In genomic region chr5:151080620-151081425, GRCh38 we compare ENCODE assay signal across 8 cellular contexts. TPM values are rescaled to one million over a fixed set of nuclear protein-coding genes. Genes with fewer than 3 reads are reported as not detected.
DNase-seq lines count a peak whose midpoint lies in the region; ATAC-seq and TF ChIP-seq lines count a peak whose summit lies in the region.

TNIP1 (minus strand) TSS chr5:151081034; CDS start chr5:151065095, 15,939 bp downstream.

- H3K4me1 Mint-ChIP-seq in activated T-helper 2 cell treated with anti-CD3 and anti-CD28 coated beads, Interferon-gamma antibody, Interleukin-2, Interleukin-4, amounts not matched to agents 10 μg/mL and 5 μg/mL and 100 μg/mL, durations not matched to agents 14 hours and 24 hours and 36 hours (ENCODE audit: low read depth), result peaks cover 76% of the 10 kb centered on the region
- H3K4me1 Mint-ChIP-seq in natural killer cell treated with Interleukin-12 subunit alpha and Interleukin-12 subunit beta and Interleukin-15 and Interleukin-18, amount 100 ng/mL, for 72 hours (ENCODE audit: low read depth in 2 of 2), result peaks cover 68 to 72% of the 10 kb centered on the region in 2 donors

- DNase-seq in Daoy (ENCODE audit: low read depth), result peak; percentile 95
- peak; percentile 34 for DNase-seq in KG1 (lab: John Stamatoyannopoulos, UW)
- peak; percentile 93 for DNase-seq in activated T-helper 2 cell treated with anti-CD3 and anti-CD28 coated beads, Interferon-gamma antibody, Interleukin-2, Interleukin-4, amounts not matched to agents 10 μg/mL and 5 μg/mL and 100 μg/mL, durations not matched to agents 14 hours and 24 hours and 36 hours (ENCODE audit: low spot score)
- DNase-seq in fibroblast of peridontal ligament (ENCODE audit: extremely low read depth), result peak; percentile 79
- peak; percentile 99 for DNase-seq in natural killer cell treated with Interleukin-12 subunit alpha and Interleukin-12 subunit beta and Interleukin-15 and Interleukin-18, amount 100 ng/mL, for 72 hours (ENCODE audit: low spot score)
- peak; percentile 98 for DNase-seq in stimulated activated naive CD8-positive, alpha-beta T cell treated with anti-CD3 and anti-CD28 coated beads, Interleukin-15, Interleukin-2, amounts not matched to agents 100 U/mL and 50 U/mL, for 24 hours

- peak; percentile 78 for ATAC-seq in GM21737 (IDR thresholded peaks at IDR 0.05; ENCODE audit: unreplicated experiment)
- ATAC-seq in natural killer cell treated with Interleukin-12 subunit alpha and Interleukin-12 subunit beta and Interleukin-15 and Interleukin-18, amount 100 ng/mL, for 72 hours, result peak; percentile 93 to 96
- ATAC-seq in stimulated activated naive CD8-positive, alpha-beta T cell treated with anti-CD3 and anti-CD28 coated beads, Interleukin-15, Interleukin-2, amounts not matched to agents 100 U/mL and 50 U/mL, for 24 hours, result peak; percentile 81

- peak within 1 kb of the TSS; percentile 87 for H3K27ac Mint-ChIP-seq in activated T-helper 2 cell treated with anti-CD3 and anti-CD28 coated beads, Interferon-gamma antibody, Interleukin-2, Interleukin-4, amounts not matched to agents 10 μg/mL and 5 μg/mL and 100 μg/mL, durations not matched to agents 14 hours and 24 hours and 36 hours
- peak within 1 kb of the TSS; percentile 78 to 86 for H3K27ac Mint-ChIP-seq in natural killer cell treated with Interleukin-12 subunit alpha and Interleukin-12 subunit beta and Interleukin-15 and Interleukin-18, amount 100 ng/mL, for 72 hours

- H3K4me3 Mint-ChIP-seq in activated T-helper 2 cell treated with anti-CD3 and anti-CD28 coated beads, Interferon-gamma antibody, Interleukin-2, Interleukin-4, amounts not matched to agents 10 μg/mL and 5 μg/mL and 100 μg/mL, durations not matched to agents 14 hours and 24 hours and 36 hours (ENCODE audit: low read depth), result peak within 1 kb of the TSS; percentile 99
- peak within 1 kb of the TSS; percentile 86 for H3K4me3 Mint-ChIP-seq in natural killer cell treated with Interleukin-12 subunit alpha and Interleukin-12 subunit beta and Interleukin-15 and Interleukin-18, amount 100 ng/mL, for 72 hours

- TF ChIP-seq POLR2A in Raji (IDR thresholded peaks at IDR 0.05; ENCODE audit: insufficient read depth, low read depth, low read length), result peak; percentile 52; the same call in 1 of the 2 replicates

- intact Hi-C loops in activated T-helper 2 cell treated with anti-CD3 and anti-CD28 coated beads, Interferon-gamma antibody, Interleukin-2, Interleukin-4, amounts not matched to agents 10 μg/mL and 5 μg/mL and 100 μg/mL, durations not matched to agents 14 hours and 24 hours and 36 hours (cut with micrococcal nuclease), result loop anchor here (1.0 to 10.0 kb wide), 4 partner anchors 74 to 694 kb away; partner anchors contain the start of genes G3BP1 and GM2A

- H3K36me3 Mint-ChIP-seq in activated T-helper 2 cell treated with anti-CD3 and anti-CD28 coated beads, Interferon-gamma antibody, Interleukin-2, Interleukin-4, amounts not matched to agents 10 μg/mL and 5 μg/mL and 100 μg/mL, durations not matched to agents 14 hours and 24 hours and 36 hours (ENCODE audit: low read depth), result peaks cover 86% of the 10 kb centered on the region
- H3K36me3 Mint-ChIP-seq in natural killer cell treated with Interleukin-12 subunit alpha and Interleukin-12 subunit beta and Interleukin-15 and Interleukin-18, amount 100 ng/mL, for 72 hours, result peaks cover 18% of the 10 kb centered on the region

- H3K27me3 Mint-ChIP-seq in activated T-helper 2 cell treated with anti-CD3 and anti-CD28 coated beads, Interferon-gamma antibody, Interleukin-2, Interleukin-4, amounts not matched to agents 10 μg/mL and 5 μg/mL and 100 μg/mL, durations not matched to agents 14 hours and 24 hours and 36 hours (ENCODE audit: low read depth), result no peaks in the 10 kb centered on the region
- no peaks in the 10 kb centered on the region for H3K27me3 Mint-ChIP-seq in natural killer cell treated with Interleukin-12 subunit alpha and Interleukin-12 subunit beta and Interleukin-15 and Interleukin-18, amount 100 ng/mL, for 72 hours

- H3K9me3 Mint-ChIP-seq in activated T-helper 2 cell treated with anti-CD3 and anti-CD28 coated beads, Interferon-gamma antibody, Interleukin-2, Interleukin-4, amounts not matched to agents 10 μg/mL and 5 μg/mL and 100 μg/mL, durations not matched to agents 14 hours and 24 hours and 36 hours, result no peaks in the 10 kb centered on the region
- H3K9me3 Mint-ChIP-seq in natural killer cell treated with Interleukin-12 subunit alpha and Interleukin-12 subunit beta and Interleukin-15 and Interleukin-18, amount 100 ng/mL, for 72 hours, result no peaks in the 10 kb centered on the region

RNA-seq across cellular contexts. Expression of gene TNIP1, which starts in this region (rescaled TPM):
- total RNA-seq in Daoy (2014; rRNA removed; shearing (Covaris generic)), result 239 TPM in 2 replicates
- total RNA-seq in activated T-helper 2 cell treated with anti-CD3 and anti-CD28 coated beads, Interferon-gamma antibody, Interleukin-2, Interleukin-4, amounts not matched to agents 10 μg/mL and 5 μg/mL and 100 μg/mL, durations not matched to agents 14 hours and 24 hours and 36 hours, result 473 and 477 TPM in 2 replicates
- total RNA-seq in natural killer cell treated with Interleukin-12 subunit alpha and Interleukin-12 subunit beta and Interleukin-15 and Interleukin-18, amount 100 ng/mL, for 72 hours, result 100 to 1,000 TPM; 154 to 260 TPM

Comparison
In these comparisons a context has a peak if more than half of its experiments do, and no peak if none do; other contexts are left out.
1. Peak in every context shown above with its lines: DNase-seq and ATAC-seq.
2. DNase-seq: peak in every context shown above with its lines; median percentile 99 in natural killer cell treated with Interleukin-12 subunit alpha and Interleukin-12 subunit beta and Interleukin-15 and Interleukin-18, amount 100 ng/mL, for 72 hours; 98 in stimulated activated naive CD8-positive, alpha-beta T cell treated with anti-CD3 and anti-CD28 coated beads, Interleukin-15, Interleukin-2, amounts not matched to agents 100 U/mL and 50 U/mL, for 24 hours; 95 in Daoy; 93 in activated T-helper 2 cell treated with anti-CD3 and anti-CD28 coated beads, Interferon-gamma antibody, Interleukin-2, Interleukin-4, amounts not matched to agents 10 μg/mL and 5 μg/mL and 100 μg/mL, durations not matched to agents 14 hours and 24 hours and 36 hours; 79 in fibroblast of peridontal ligament; 34 in KG1.